Comparison of ENCODE assay signal across 26 cellular contexts in genomic region chr2:44455877-44456276, GRCh38.
DNase-seq lines count a peak whose midpoint lies in the region; ATAC-seq, FAIRE-seq and TF ChIP-seq lines count a peak whose summit lies in the region.
"Had no signal": no experiment of that assay in that cellular context is flagged by ENCODE, and none has a peak within 500 bp of the region (broad histone marks: within the 10 kb centered on the region; RNA-seq: fewer than 3 reads in every experiment).

No MANE protein-coding gene starts in this region.

- H3K36me3 ChIP-seq in right lobe of liver = no peaks in the 10 kb centered on the region
- H3K36me3 ChIP-seq: BE2C, BLaER1 had no signal

- FAIRE-seq in colon (lab: Jason Lieb, UNC) = peak; percentile 36
- FAIRE-seq: A204.1, GM12878, GM12892, GM18507 had no signal

- H3K9me3 ChIP-seq in right lobe of liver = no peaks in the 10 kb centered on the region
- H3K9me3 ChIP-seq: BE2C, BLaER1 had no signal

- ATAC-seq in right lobe of liver = peak in 3 of 4 donors; percentile 60 to 68 (median 63)
- ATAC-seq: GM12878 had no signal

- H3K27ac ChIP-seq in right lobe of liver = no peak overlapping the region
- H3K27ac ChIP-seq: 22Rv1, BLaER1 had no signal

- H3K4me3 ChIP-seq in LNCaP clone FGC (ENCODE audit: low read depth, low read length) (no peak overlapping the region), right lobe of liver (no peak overlapping the region)
- H3K4me3 ChIP-seq: BLaER1, GM12878 had no signal

- DNase-seq in DMS53 (lab: John Stamatoyannopoulos, UW) = peak; percentile 15
- DNase-seq in DMS53 treated with DMSO at 0.1 percent for 48 hours (lab: John Stamatoyannopoulos, UW; ENCODE audit: unreplicated experiment) = no peak
- DNase-seq in LNCaP clone FGC (ENCODE audit: low read depth) = peak; percentile 34
- DNase-seq in right lobe of liver = no peak
- DNase-seq in head of caudate nucleus = no peak
- no peak for DNase-seq in 8988T
- DNase-seq: ACHN; BE2C; C1 segment of cervical spinal cord; CD4-positive, alpha-beta memory T cell; CD4-positive, CD25-positive, alpha-beta regulatory T cell; CD8-positive, alpha-beta memory T cell; COR-L47; DMS 273 treated with DMSO at 0.1 percent for 48 hours; DMS153; DMS79; DND-41; EL; GDM1 had no signal

- no peak for TF ChIP-seq CTCF in LNCaP clone FGC (IDR thresholded peaks at IDR 0.05; ENCODE audit: control insufficient read depth, extremely low read depth, insufficient read depth)
- no peak for TF ChIP-seq CTCF in right lobe of liver (IDR thresholded peaks at IDR 0.05)

- no peaks in the 10 kb centered on the region for H3K27me3 ChIP-seq in right lobe of liver
- H3K27me3 ChIP-seq: BE2C, BLaER1 had no signal

- peaks cover 0 to 13% (median 0%) of the 10 kb centered on the region in 4 donors for H3K4me1 ChIP-seq in right lobe of liver
- H3K4me1 ChIP-seq: BE2C, BLaER1 had no signal

- intact Hi-C loops in right lobe of liver (cut with DNase I) (no loop called here), head of caudate nucleus (cut with DNase I) (no loop called here)

- no peak for TF ChIP-seq POLR2A in right lobe of liver (IDR thresholded peaks at IDR 0.05)

- 33% methylated on average over 1 of the region's 1 CpG for WGBS in right lobe of liver (ENCODE audit: insufficient coverage, low coverage, low lambda C conversion rate, missing lambda C conversion rate)

Comparison
In these comparisons a context has a peak if more than half of its experiments do, and no peak if none do; other contexts are left out.
1. DNase-seq: peak in DMS53 (single experiment) and LNCaP clone FGC (single experiment); none in DMS53 treated with DMSO at 0.1 percent for 48 hours (single experiment), right lobe of liver (0 of 3), head of caudate nucleus (0 of 42) and 8988T (single experiment).